In genomic region chr14:59123975-59124374, GRCh38 we compare ENCODE assay signal across 10 cellular contexts.
DNase-seq lines count a peak whose midpoint lies in the region; ATAC-seq, FAIRE-seq and TF ChIP-seq lines count a peak whose summit lies in the region.
"Had no signal": no experiment of that assay in that cellular context is flagged by ENCODE, and none has a peak within 500 bp of the region (broad histone marks: within the 10 kb centered on the region; RNA-seq: fewer than 3 reads in every experiment).

No MANE protein-coding gene starts in this region.

- H3K36me3 ChIP-seq in pancreas, result no peaks in the 10 kb centered on the region
- H3K36me3 ChIP-seq: BLaER1 treated with 17β-estradiol and CSF1 and Interleukin-3, amounts not matched to agents 10 nM and 100 nM had no signal

- WGBS in pancreas, 2 donors, result 28 to 29% methylated on average over 4 of the region's 4 CpGs

- H3K27me3 ChIP-seq in pancreas, result peaks cover 0 to 8% (median 3%) of the 10 kb centered on the region in 4 donors
- H3K27me3 ChIP-seq: BLaER1 treated with 17β-estradiol and CSF1 and Interleukin-3, amounts not matched to agents 10 nM and 100 nM had no signal

- intact Hi-C loops in pancreas (cut with DNase I), result no loop called here

- FAIRE-seq in pancreas (lab: Jason Lieb, UNC), result peak; percentile 86

- DNase-seq in NCI-H1417 (lab: John Stamatoyannopoulos, UW) (peak in 2 of 3 experiments; percentile 22 to 33), NCI-H1417 treated with DMSO at 0.1 percent for 48 hours (lab: John Stamatoyannopoulos, UW) (no peak), NCI-H2107 (lab: John Stamatoyannopoulos, UW) (peak; percentile 41), dedifferentiated amniotic fluid mesenchymal stem cell (ENCODE audit: extremely low spot score) (peak; percentile 37), pancreas (no peak), T1000 (lab: John Stamatoyannopoulos, UW) (no peak)

- no peak for TF ChIP-seq CTCF in pancreas (IDR thresholded peaks at IDR 0.05)

- ATAC-seq in pancreas (no peak), GM19463 (IDR thresholded peaks at IDR 0.05; ENCODE audit: unreplicated experiment) (no peak), HG02981 (IDR thresholded peaks at IDR 0.05; ENCODE audit: unreplicated experiment) (no peak)

- no peak overlapping the region for H3K27ac ChIP-seq in pancreas
- H3K27ac ChIP-seq: BLaER1 treated with 17β-estradiol and CSF1 and Interleukin-3, amounts not matched to agents 10 nM and 100 nM had no signal

- no peaks in the 10 kb centered on the region for H3K9me3 ChIP-seq in pancreas
- H3K9me3 ChIP-seq: BLaER1 treated with 17β-estradiol and CSF1 and Interleukin-3, amounts not matched to agents 10 nM and 100 nM had no signal

- no peak overlapping the region for H3K4me3 ChIP-seq in pancreas
- H3K4me3 ChIP-seq: BLaER1 treated with 17β-estradiol and CSF1 and Interleukin-3, amounts not matched to agents 10 nM and 100 nM; lung had no signal

- H3K4me1 ChIP-seq in pancreas, result no peaks in the 10 kb centered on the region
- H3K4me1 ChIP-seq: BLaER1 treated with 17β-estradiol and CSF1 and Interleukin-3, amounts not matched to agents 10 nM and 100 nM had no signal

Comparison
In these comparisons a context has a peak if more than half of its experiments do, and no peak if none do; other contexts are left out.
1. DNase-seq: peak in NCI-H1417 (2 of 3), NCI-H2107 (single experiment) and dedifferentiated amniotic fluid mesenchymal stem cell (single experiment); none in NCI-H1417 treated with DMSO at 0.1 percent for 48 hours (single experiment), pancreas (0 of 6) and T1000 (single experiment).